Comparison of ENCODE assay signal across 8 cellular contexts in genomic region chr15:66698318-66698961, GRCh38. TPM values are rescaled to one million over a fixed set of nuclear protein-coding genes. Genes with fewer than 3 reads are reported as not detected.
DNase-seq lines count a peak whose midpoint lies in the region; ATAC-seq lines count a peak whose summit lies in the region.

No MANE protein-coding gene starts in this region.

- H3K27ac Mint-ChIP-seq in activated CD4-positive, alpha-beta T cell treated with anti-CD3 and anti-CD28 coated beads, Interleukin-2, amount 10 ng/mL, durations not matched to agents 24 days and 14 days = no peak overlapping the region

- peak; percentile 34 to 59 for ATAC-seq in right cardiac atrium

- H3K36me3 Mint-ChIP-seq in activated CD4-positive, alpha-beta T cell treated with anti-CD3 and anti-CD28 coated beads, Interleukin-2, amount 10 ng/mL, durations not matched to agents 24 days and 14 days (ENCODE audit: low read depth) = peaks cover 1% of the 10 kb centered on the region

- peak; percentile 69 for DNase-seq in activated CD4-positive, alpha-beta T cell treated with anti-CD3 and anti-CD28 coated beads, Interleukin-2, amount 10 ng/mL, durations not matched to agents 24 days and 14 days
- no peak for DNase-seq in activated CD4-positive, alpha-beta T cell treated with anti-CD3 and anti-CD28 coated beads for 1 hour
- DNase-seq in NCI-H1105 (lab: John Stamatoyannopoulos, UW) = peak; percentile 42
- peak; percentile 89 for DNase-seq in adipocyte (ENCODE audit: low read depth)
- peak; percentile 88 to 92 (median 90) for DNase-seq in right cardiac atrium
- peak in 35 of 49 donors; percentile 3 to 59 (median 31) for DNase-seq in substantia nigra (lab: John Stamatoyannopoulos, UW)
- no peak for DNase-seq in stimulated activated naive CD4-positive, alpha-beta T cell treated with Interleukin-2 at 50 U/mL for 16 hours (lab: John Stamatoyannopoulos, UW)
- no peak for DNase-seq in central memory CD4-positive, alpha-beta T cell

- H3K9me3 ChIP-seq in adipocyte (ENCODE audit: control insufficient read depth, low read length) = no peaks in the 10 kb centered on the region
- no peaks in the 10 kb centered on the region for H3K9me3 ChIP-seq in right cardiac atrium (ENCODE audit: control insufficient read depth, low read length)

- WGBS in right cardiac atrium = 23% methylated on average over 6 of the region's 6 CpGs

- peaks cover 23% of the 10 kb centered on the region for H3K4me1 ChIP-seq in adipocyte (ENCODE audit: control insufficient read depth, insufficient read depth, low read length)
- H3K4me1 ChIP-seq in right cardiac atrium (ENCODE audit: control insufficient read depth, insufficient read depth, low read length) = peaks cover 4% of the 10 kb centered on the region

- H3K9ac ChIP-seq in adipocyte (ENCODE audit: low read length) = peak overlapping the region; percentile 37

- H3K4me3 Mint-ChIP-seq in activated CD4-positive, alpha-beta T cell treated with anti-CD3 and anti-CD28 coated beads, Interleukin-2, amount 10 ng/mL, durations not matched to agents 24 days and 14 days = no peak overlapping the region

- intact Hi-C loops in activated CD4-positive, alpha-beta T cell treated with anti-CD3 and anti-CD28 coated beads, Interleukin-2, amount 10 ng/mL, durations not matched to agents 24 days and 14 days (cut with micrococcal nuclease) = no loop called here
- intact Hi-C loops in right cardiac atrium (cut with DNase I) = loop anchor here in 3 of 4 donors (2.0 to 5.0 kb wide), 3 partner anchors 76 to 82 kb away; no protein-coding TSS in a partner anchor

- no peaks in the 10 kb centered on the region for H3K36me3 ChIP-seq in adipocyte (ENCODE audit: control insufficient read depth, insufficient read depth, low read length, severe bottlenecking)

- H3K27me3 ChIP-seq in adipocyte (replicated peaks; ENCODE audit: control insufficient read depth, insufficient read depth, low read length) (no peaks in the 10 kb centered on the region), right cardiac atrium (ENCODE audit: control insufficient read depth, insufficient read depth) (no peaks in the 10 kb centered on the region)

- H3K4me1 Mint-ChIP-seq in activated CD4-positive, alpha-beta T cell treated with anti-CD3 and anti-CD28 coated beads, Interleukin-2, amount 10 ng/mL, durations not matched to agents 24 days and 14 days = peaks cover 16% of the 10 kb centered on the region

- H3K4me3 ChIP-seq in adipocyte (ENCODE audit: low read length) (no peak overlapping the region), right cardiac atrium (ENCODE audit: low read length) (no peak overlapping the region)

- H3K27me3 Mint-ChIP-seq in activated CD4-positive, alpha-beta T cell treated with anti-CD3 and anti-CD28 coated beads, Interleukin-2, amount 10 ng/mL, durations not matched to agents 24 days and 14 days = peaks cover 5% of the 10 kb centered on the region

- H3K27ac ChIP-seq in right cardiac atrium (ENCODE audit: low read length) (peak overlapping the region; percentile 14), substantia nigra (ENCODE audit: low read depth, low read length, poor library complexity, severe bottlenecking) (no peak overlapping the region)

- H3K9me3 Mint-ChIP-seq in activated CD4-positive, alpha-beta T cell treated with anti-CD3 and anti-CD28 coated beads, Interleukin-2, amount 10 ng/mL, durations not matched to agents 24 days and 14 days = no peaks in the 10 kb centered on the region

RNA-seq across cellular contexts. Expression of gene SMAD6, which starts 3.6 kb away (rescaled TPM):
- total RNA-seq in activated CD4-positive, alpha-beta T cell treated with anti-CD3 and anti-CD28 coated beads, Interleukin-2, amount 10 ng/mL, durations not matched to agents 24 days and 14 days = 0.19 and 0.40 TPM in 2 replicates
- total RNA-seq in right cardiac atrium = 10 to 100 TPM; 54.5 to 68.8 (median 63.2) TPM
- polyA plus RNA-seq in right cardiac atrium = 31.6 TPM

Comparison
In these comparisons a context has a peak if more than half of its experiments do, and no peak if none do; other contexts are left out.
1. DNase-seq: peak in activated CD4-positive, alpha-beta T cell treated with anti-CD3 and anti-CD28 coated beads, Interleukin-2, amount 10 ng/mL, durations not matched to agents 24 days and 14 days (single experiment), NCI-H1105 (single experiment), adipocyte (single experiment), right cardiac atrium (3 of 3) and substantia nigra (35 of 49); none in activated CD4-positive, alpha-beta T cell treated with anti-CD3 and anti-CD28 coated beads for 1 hour (single experiment), stimulated activated naive CD4-positive, alpha-beta T cell treated with Interleukin-2 at 50 U/mL for 16 hours (single experiment) and central memory CD4-positive, alpha-beta T cell (single experiment).
2. RNA of gene SMAD6, which starts 3.6 kb away (total RNA-seq): 54.5 to 68.8 TPM in right cardiac atrium; 0.19 to 0.40 TPM in activated CD4-positive, alpha-beta T cell treated with anti-CD3 and anti-CD28 coated beads, Interleukin-2, amount 10 ng/mL, durations not matched to agents 24 days and 14 days; every median in the first group is over 10 times any median in the second.